Comparison of ENCODE assay signal across 1 cellular context in genomic region chr1:173190101-173190895, GRCh38.
TF ChIP-seq lines count a peak whose summit lies in the region.

No MANE protein-coding gene starts in this region.

TF ChIP-seq in HepG2, 621 proteins besides CTCF, POLR2A, EP300 and RAD21 (continued from another document and continues in another):
- TF ChIP-seq CBX2 (IDR thresholded peaks at IDR 0.05; ENCODE audit: low read depth, low read length) = no peak
- no peak for TF ChIP-seq CBX2 (CRISPR knock-in tag; IDR thresholded peaks at IDR 0.05; ENCODE audit: low read depth)
- TF ChIP-seq TBX2 (CRISPR knock-in tag; IDR thresholded peaks at IDR 0.05; ENCODE audit: borderline replicate concordance) = peak; percentile 94
- TF ChIP-seq YEATS4 (CRISPR knock-in tag; IDR thresholded peaks at IDR 0.05; ENCODE audit: borderline replicate concordance) = peak; percentile 61; the same call in 1 of the 2 replicates
- 0 out of 2 replicates have a peak, but pooled peaks have one; percentile 29 for TF ChIP-seq GATAD1 (CRISPR knock-in tag; IDR thresholded peaks at IDR 0.05)
- TF ChIP-seq CBX5 (CRISPR knock-in tag; IDR thresholded peaks at IDR 0.05; ENCODE audit: borderline replicate concordance) = peak; percentile 70; the same call in 1 of the 2 replicates
- TF ChIP-seq ZKSCAN8 (CRISPR knock-in tag; IDR thresholded peaks at IDR 0.05; ENCODE audit: borderline replicate concordance) = 0 out of 2 replicates have a peak, but pooled peaks have one; percentile 34
- TF ChIP-seq MLXIP (CRISPR knock-in tag; IDR thresholded peaks at IDR 0.05; ENCODE audit: borderline replicate concordance) = 0 out of 2 replicates have a peak, but pooled peaks have one; percentile 25
- TF ChIP-seq MIER2 (CRISPR knock-in tag; IDR thresholded peaks at IDR 0.05) = no peak
- TF ChIP-seq ZBTB46 (CRISPR knock-in tag; IDR thresholded peaks at IDR 0.05; ENCODE audit: borderline replicate concordance) = no peak
- TF ChIP-seq ZMYM2 (CRISPR knock-in tag; IDR thresholded peaks at IDR 0.05) = peak; percentile 72; the same call in 1 of the 2 replicates
- peak; percentile 68; the same call in 1 of the 2 replicates for TF ChIP-seq HMGXB3 (CRISPR knock-in tag; IDR thresholded peaks at IDR 0.05; ENCODE audit: borderline replicate concordance)
- peak; percentile 40; the same call in 1 of the 2 replicates for TF ChIP-seq ZNF512B (CRISPR knock-in tag; IDR thresholded peaks at IDR 0.05; ENCODE audit: borderline replicate concordance)
- TF ChIP-seq HOXA5 (CRISPR knock-in tag; IDR thresholded peaks at IDR 0.05) = peak; percentile 85; the same call in 1 of the 2 replicates
- peak; percentile 84 for TF ChIP-seq TFE3 (CRISPR knock-in tag; IDR thresholded peaks at IDR 0.05)
- peak; percentile 61; the same call in 1 of the 2 replicates for TF ChIP-seq ZNF841 (CRISPR knock-in tag; IDR thresholded peaks at IDR 0.05; ENCODE audit: borderline replicate concordance)
- peak; percentile 34; the same call in 1 of the 2 replicates for TF ChIP-seq ETV5 (CRISPR knock-in tag; IDR thresholded peaks at IDR 0.05; ENCODE audit: borderline replicate concordance)
- no peak for TF ChIP-seq NONO (IDR thresholded peaks at IDR 0.05)
- 0 out of 2 replicates have a peak, but pooled peaks have one; percentile 20 for TF ChIP-seq NONO (CRISPR knock-in tag; conservative IDR thresholded peaks at IDR 0.05)
- 0 out of 2 replicates have a peak, but pooled peaks have one; percentile 48 for TF ChIP-seq ZNF614 (CRISPR knock-in tag; IDR thresholded peaks at IDR 0.05; ENCODE audit: borderline replicate concordance)
- TF ChIP-seq IKZF4 (CRISPR knock-in tag; IDR thresholded peaks at IDR 0.05; ENCODE audit: borderline replicate concordance, low read depth, not compliant biosample characterization) = peak; percentile 47
- no peak for TF ChIP-seq LCORL (IDR thresholded peaks at IDR 0.05)
- TF ChIP-seq LCORL (CRISPR knock-in tag; IDR thresholded peaks at IDR 0.05) = peak; percentile 36; the same call in 1 of the 2 replicates
- TF ChIP-seq ZNF576 (CRISPR knock-in tag; IDR thresholded peaks at IDR 0.05) = no peak
- TF ChIP-seq SMAD3 (CRISPR knock-in tag; IDR thresholded peaks at IDR 0.05) = peak; percentile 25; the same call in 1 of the 2 replicates
- no peak for TF ChIP-seq ZBTB40 (IDR thresholded peaks at IDR 0.05)
- 0 out of 2 replicates have a peak, but pooled peaks have one; percentile 17 for TF ChIP-seq ZBTB40 (CRISPR knock-in tag; IDR thresholded peaks at IDR 0.05)
- TF ChIP-seq KAT8 (CRISPR knock-in tag; IDR thresholded peaks at IDR 0.05) = peak; percentile 71; the same call in 1 of the 2 replicates
- TF ChIP-seq ZFX (CRISPR knock-in tag; IDR thresholded peaks at IDR 0.05; ENCODE audit: low read depth) = peak; percentile 88
- TF ChIP-seq NR2F6 (IDR thresholded peaks at IDR 0.05) = no peak
- peak; percentile 58; the same call in 1 of the 2 replicates for TF ChIP-seq NR2F6 (CRISPR knock-in tag; IDR thresholded peaks at IDR 0.05)
- peak; percentile 86 for TF ChIP-seq ISL2 (CRISPR knock-in tag; IDR thresholded peaks at IDR 0.05)
- TF ChIP-seq HMGA1 (CRISPR knock-in tag; conservative IDR thresholded peaks at IDR 0.05) = no peak
- TF ChIP-seq MBD4 (IDR thresholded peaks at IDR 0.05; ENCODE audit: borderline replicate concordance, low read length) = peak; percentile 46; the same call in 1 of the 2 replicates
